ENCODE assay signal across 18 cellular contexts in genomic region chr7:158761945-158762344, GRCh38. TPM values are rescaled to one million over a fixed set of nuclear protein-coding genes. Genes with fewer than 3 reads are reported as not detected.
DNase-seq lines count a peak whose midpoint lies in the region; ATAC-seq and TF ChIP-seq lines count a peak whose summit lies in the region.
"Had no signal": no experiment of that assay in that cellular context is flagged by ENCODE, and none has a peak within 500 bp of the region (broad histone marks: within the 10 kb centered on the region; RNA-seq: fewer than 3 reads in every experiment).

No MANE protein-coding gene starts in this region.

- no peak overlapping the region for H3K23ac ChIP-seq in neuronal stem cell (ENCODE audit: low read depth, low read length, poor library complexity)

- no peak overlapping the region for H2BK5ac ChIP-seq in neuronal stem cell (ENCODE audit: low read length)

- peaks cover 0 to 22% of the 10 kb centered on the region in 2 donors for H3K36me3 Mint-ChIP-seq in activated naive CD4-positive, alpha-beta T cell treated with anti-CD3 and anti-CD28 coated beads, Interleukin-2, amount 50 U/mL, for 72 hours
- peaks cover 18% of the 10 kb centered on the region for H3K36me3 Mint-ChIP-seq in T-helper 17 cell (ENCODE audit: low read depth)
- peaks cover 66% of the 10 kb centered on the region for H3K36me3 Mint-ChIP-seq in endodermal cell (ENCODE audit: low read depth)

- no peak overlapping the region for H3K18ac ChIP-seq in neuronal stem cell (ENCODE audit: low read length)

- no peak overlapping the region for H3K4me2 ChIP-seq in neuronal stem cell (ENCODE audit: insufficient read depth, low read length, poor library complexity, severe bottlenecking)
- H3K4me2 ChIP-seq: A549; BLaER1 treated with 17β-estradiol and CSF1 and Interleukin-3, amounts not matched to agents 10 nM and 100 nM had no signal

- no peak overlapping the region for H3K14ac ChIP-seq in neuronal stem cell (ENCODE audit: low read length)

- H3K9ac ChIP-seq in endodermal cell (ENCODE audit: extremely low read depth, low read length, poor library complexity, severe bottlenecking) (no peak overlapping the region), neuronal stem cell (ENCODE audit: low read depth, low read length, poor library complexity) (no peak overlapping the region)
- H3K9ac ChIP-seq: BLaER1 treated with 17β-estradiol and CSF1 and Interleukin-3, amounts not matched to agents 10 nM and 100 nM had no signal

- no peak overlapping the region for H2BK120ac ChIP-seq in neuronal stem cell (ENCODE audit: low read depth, low read length)

- H3K79me1 ChIP-seq in neuronal stem cell (ENCODE audit: low read depth, low read length), result no peaks in the 10 kb centered on the region

- H4K8ac ChIP-seq in neuronal stem cell (ENCODE audit: low read depth, low read length), result no peak overlapping the region

- H3K4me1 Mint-ChIP-seq in T-helper 17 cell, result peaks cover 30% of the 10 kb centered on the region
- H3K4me1 Mint-ChIP-seq in endodermal cell, result no peaks in the 10 kb centered on the region

- in situ Hi-C loops in KBM-7 (cut with MboI; ENCODE audit: low pct_unique_long_range_greater_than_20kb, low sequenced_read_pairs), result no loop called here

- peaks cover 72% of the 10 kb centered on the region for H3K36me3 ChIP-seq in endodermal cell (ENCODE audit: control insufficient read depth, insufficient read depth, low read length)
- peaks cover 11 to 55% of the 10 kb centered on the region in 2 donors for H3K36me3 ChIP-seq in neuronal stem cell (replicated peaks in 1 of 2; ENCODE audit: control insufficient read depth in 2 of 2, insufficient read depth in 2 of 2, low read length in 2 of 2)

- no peak overlapping the region for H2AFZ ChIP-seq in neuronal stem cell (ENCODE audit: low read length)

- no peaks in the 10 kb centered on the region for H3K4me1 ChIP-seq in endodermal cell (ENCODE audit: control insufficient read depth, insufficient read depth, low read length)
- no peaks in the 10 kb centered on the region for H3K4me1 ChIP-seq in neuronal stem cell (ENCODE audit: control insufficient read depth in 2 of 2, insufficient read depth in 1 of 2, low read depth in 1 of 2, low read length in 2 of 2)
- H3K4me1 ChIP-seq: A549 had no signal

- ATAC-seq in activated naive CD4-positive, alpha-beta T cell treated with anti-CD3 and anti-CD28 coated beads, Interleukin-2, amount 50 U/mL, for 72 hours, result no peak
- ATAC-seq in T-helper 17 cell (peak; percentile 2), HG02973 (IDR thresholded peaks at IDR 0.05; ENCODE audit: unreplicated experiment) (no peak)

- H3K27me3 Mint-ChIP-seq in T-helper 17 cell (no peaks in the 10 kb centered on the region), endodermal cell (ENCODE audit: insufficient read depth) (no peaks in the 10 kb centered on the region)

- H3K4ac ChIP-seq in neuronal stem cell (ENCODE audit: low read length), result no peak overlapping the region

- H3K4me3 Mint-ChIP-seq in T-helper 17 cell, result peak overlapping the region; percentile 70
- no peak overlapping the region for H3K4me3 Mint-ChIP-seq in endodermal cell

- WGBS in endodermal cell (ENCODE audit: insufficient coverage in 1 of 2, insufficient read length in 1 of 2), 2 experiments, result 92% methylated on average over 11 to 12 of the region's 12 CpGs
- no CpG with 5 or more reads among the region's 12 CpGs for WGBS in neuronal stem cell (ENCODE audit: extremely low coverage in 2 of 2, insufficient read length in 2 of 2, insufficient replicate concordance in 1 of 2), 2 donors

- H3K9me3 ChIP-seq in T-helper 17 cell (ENCODE audit: control insufficient read depth, low read length, poor library complexity, severe bottlenecking) (no peaks in the 10 kb centered on the region), endodermal cell (ENCODE audit: control insufficient read depth, low read length) (no peaks in the 10 kb centered on the region), neuronal stem cell (replicated peaks in 1 of 2; ENCODE audit: control insufficient read depth in 2 of 2, insufficient read depth in 1 of 2, low read depth in 1 of 2, low read length in 2 of 2) (no peaks in the 10 kb centered on the region)
- H3K9me3 ChIP-seq: A549; BLaER1 treated with 17β-estradiol and CSF1 and Interleukin-3, amounts not matched to agents 10 nM and 100 nM had no signal

- no peak overlapping the region for H2BK15ac ChIP-seq in neuronal stem cell (ENCODE audit: low read length)

- DNase-seq in activated naive CD4-positive, alpha-beta T cell treated with anti-CD3 and anti-CD28 coated beads, Interleukin-2, amount 50 U/mL, for 72 hours (ENCODE audit: low spot score in 2 of 2), result no peak
- DNase-seq in activated naive CD4-positive, alpha-beta T cell treated with anti-CD3 and anti-CD28 coated beads, Interleukin-2, amount 50 U/mL, for 16 hours, result no peak
- DNase-seq in T-helper 17 cell (no peak), endodermal cell (no peak), neuronal stem cell (ENCODE audit: low spot score) (no peak), KBM-7 (no peak)
- DNase-seq in activated CD4-positive, alpha-beta T cell treated with anti-CD3 and anti-CD28 coated beads, Interleukin-2, amount 50 U/mL, for 1 hour, result no peak
- DNase-seq: COR-L47, EL, HCEC 1CT, Kasumi-1, MM.1S, NCI-H1092 treated with DMSO at 0.1 percent for 48 hours, NCI-H69, SHP77 had no signal

- no peak overlapping the region for H3K4me3 ChIP-seq in endodermal cell (ENCODE audit: low read length)
- no peak overlapping the region for H3K4me3 ChIP-seq in neuronal stem cell (ENCODE audit: low read length in 2 of 2)
- H3K4me3 ChIP-seq: A549; BLaER1 treated with 17β-estradiol and CSF1 and Interleukin-3, amounts not matched to agents 10 nM and 100 nM had no signal

- H3K9me3 Mint-ChIP-seq in activated naive CD4-positive, alpha-beta T cell treated with anti-CD3 and anti-CD28 coated beads, Interleukin-2, amount 50 U/mL, for 72 hours, result no peaks in the 10 kb centered on the region
- no peaks in the 10 kb centered on the region for H3K9me3 Mint-ChIP-seq in endodermal cell

- H3K27ac ChIP-seq in endodermal cell (ENCODE audit: low read depth, low read length) (no peak overlapping the region), neuronal stem cell (replicated peaks; ENCODE audit: low read length) (no peak overlapping the region)
- H3K27ac ChIP-seq: A549; BLaER1 treated with 17β-estradiol and CSF1 and Interleukin-3, amounts not matched to agents 10 nM and 100 nM had no signal

- H3K27ac Mint-ChIP-seq in activated naive CD4-positive, alpha-beta T cell treated with anti-CD3 and anti-CD28 coated beads, Interleukin-2, amount 50 U/mL, for 72 hours, result peak overlapping the region; percentile 15 to 38
- H3K27ac Mint-ChIP-seq in T-helper 17 cell (peak overlapping the region; percentile 95), endodermal cell (peak overlapping the region; percentile 44)

- no peaks in the 10 kb centered on the region for H3K27me3 ChIP-seq in endodermal cell (ENCODE audit: control insufficient read depth, insufficient read depth, low read length, poor library complexity, severe bottlenecking)
- no peaks in the 10 kb centered on the region for H3K27me3 ChIP-seq in neuronal stem cell (ENCODE audit: control insufficient read depth in 3 of 3, insufficient read depth in 3 of 3, low read depth in 1 of 3, low read length in 3 of 3)
- H3K27me3 ChIP-seq: BLaER1 treated with 17β-estradiol and CSF1 and Interleukin-3, amounts not matched to agents 10 nM and 100 nM had no signal

- H4K91ac ChIP-seq in neuronal stem cell (ENCODE audit: low read depth, low read length, poor library complexity), result no peak overlapping the region

- H2BK12ac ChIP-seq in neuronal stem cell (ENCODE audit: low read length), result peak overlapping the region; percentile 4

- H2AK5ac ChIP-seq in neuronal stem cell (ENCODE audit: low read depth, low read length), result no peak overlapping the region

- no peak for TF ChIP-seq CTCF in endodermal cell (conservative IDR thresholded peaks at IDR 0.05)

RNA-seq across cellular contexts. Expression of gene NCAPG2, which starts 57.3 kb away (rescaled TPM):
- 100 to 1,000 TPM; 129 to 205 TPM for total RNA-seq in activated naive CD4-positive, alpha-beta T cell treated with anti-CD3 and anti-CD28 coated beads, Interleukin-2, amount 50 U/mL, for 72 hours
- total RNA-seq in T-helper 17 cell (10 to 100 TPM in 1 of 2 donors, 1 to 10 TPM in 1; 8.8 to 38.7 TPM), endodermal cell (10 to 100 TPM; 58.7 to 77.1 TPM)
- polyA plus RNA-seq in endodermal cell (2013, experiment 1 of 2), result 54.0 TPM
- 49.2 TPM for polyA plus RNA-seq in endodermal cell (2013, experiment 2 of 2)
- 31.3 TPM for polyA plus RNA-seq in neuronal stem cell (2013, experiment 1 of 2)
- polyA plus RNA-seq in neuronal stem cell (2013, experiment 2 of 2), result 33.0 TPM

Comparison
In these comparisons a context has a peak if more than half of its experiments do, and no peak if none do; other contexts are left out.
1. H3K27ac Mint-ChIP-seq: peak in every context shown above with its lines; median percentile 95 in T-helper 17 cell; 44 in endodermal cell; 26 in activated naive CD4-positive, alpha-beta T cell treated with anti-CD3 and anti-CD28 coated beads, Interleukin-2, amount 50 U/mL, for 72 hours.